In the genomic region with DNA sequence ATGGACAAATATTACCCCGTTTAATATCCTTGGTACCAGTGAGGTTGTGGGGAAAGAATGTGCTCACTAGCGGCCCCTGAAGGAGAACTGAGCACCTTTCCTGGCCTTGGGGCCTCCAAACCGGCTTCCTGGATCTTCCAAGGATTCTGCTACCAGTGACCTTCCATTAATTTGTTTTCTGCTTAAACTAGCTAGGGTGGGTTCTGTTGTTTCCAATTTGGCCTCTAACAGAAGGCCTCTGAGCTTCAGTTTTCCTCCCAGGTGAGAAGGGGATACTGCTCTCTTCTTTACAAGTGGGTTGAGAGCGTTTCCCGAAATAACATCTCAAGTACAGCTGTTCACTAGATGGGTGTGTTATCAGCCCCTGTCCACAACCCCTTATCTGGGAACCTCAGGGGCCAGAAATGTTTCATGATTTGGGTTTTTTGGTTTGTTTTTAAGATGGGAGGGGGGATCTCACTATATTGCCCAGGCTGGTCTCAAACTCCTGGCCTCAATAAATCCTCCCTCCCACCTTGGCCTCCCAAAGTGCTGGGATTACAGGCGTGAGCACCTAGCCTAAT, we compare ENCODE assay signal across 14 cellular contexts. TPM values are rescaled to one million over a fixed set of nuclear protein-coding genes. Genes with fewer than 3 reads are reported as not detected.
DNase-seq lines count a peak whose midpoint lies in the region; ATAC-seq and TF ChIP-seq lines count a peak whose summit lies in the region.
"Had no signal": no experiment of that assay in that cellular context is flagged by ENCODE, and none has a peak within 500 bp of the region (broad histone marks: within the 10 kb centered on the region; RNA-seq: fewer than 3 reads in every experiment).

No MANE protein-coding gene starts in this region.

- DNase-seq in HFF-Myc (ENCODE audit: extremely low read depth, low read depth), result no peak
- DNase-seq in astrocyte of the cerebellum (ENCODE audit: low read depth), result no peak
- DNase-seq in kidney epithelial cell (ENCODE audit: low read depth), result no peak
- DNase-seq in medulla oblongata (ENCODE audit: extremely low spot score), result no peak
- no peak for DNase-seq in NCI-H2081 treated with DMSO at 0.1 percent for 48 hours (lab: John Stamatoyannopoulos, UW)
- DNase-seq in GF-D8 (lab: John Stamatoyannopoulos, UW), result no peak
- DNase-seq: CD4-positive, CD25-positive, alpha-beta regulatory T cell; glutamatergic neuron; left ventricle myocardium superior; nucleus accumbens; T-helper 17 cell had no signal

- H3K36me3 ChIP-seq in BLaER1 treated with 17β-estradiol and CSF1 and Interleukin-3, amounts not matched to agents 10 nM and 100 nM, result no peaks in the 10 kb centered on the region
- no peaks in the 10 kb centered on the region for H3K36me3 ChIP-seq in kidney epithelial cell (ENCODE audit: control insufficient read depth, insufficient read depth, low read length)

- H4K20me1 ChIP-seq in BLaER1 treated with 17β-estradiol and CSF1 and Interleukin-3, amounts not matched to agents 10 nM and 100 nM, result no peaks in the 10 kb centered on the region

- H3K27ac ChIP-seq in BLaER1 treated with 17β-estradiol and CSF1 and Interleukin-3, amounts not matched to agents 10 nM and 100 nM, result peak overlapping the region in 9 of 11 experiments; percentile 36 to 99 (median 96); a peak in 17 of 22 replicates

- H3K9ac ChIP-seq in BLaER1 treated with 17β-estradiol and CSF1 and Interleukin-3, amounts not matched to agents 10 nM and 100 nM, result peak overlapping the region in 2 of 11 experiments; percentile 24 to 33; a peak in 4 of 22 replicates

- peak; percentile 44 for TF ChIP-seq CTCF in HFF-Myc (IDR thresholded peaks at IDR 0.05; ENCODE audit: low read depth, low read length, missing control alignments)
- TF ChIP-seq CTCF in astrocyte of the cerebellum (IDR thresholded peaks at IDR 0.05; ENCODE audit: low read depth, low read length, missing control alignments), result peak; percentile 36
- TF ChIP-seq CTCF in kidney epithelial cell (IDR thresholded peaks at IDR 0.05; ENCODE audit: insufficient read depth, low read length, poor library complexity, severe bottlenecking), result peak; percentile 30

- H3K9me3 ChIP-seq in BLaER1 treated with 17β-estradiol and CSF1 and Interleukin-3, amounts not matched to agents 10 nM and 100 nM (replicated peaks in 1 of 11), result no peaks in the 10 kb centered on the region

- no peak overlapping the region for H3K4me3 ChIP-seq in BLaER1 treated with 17β-estradiol and CSF1 and Interleukin-3, amounts not matched to agents 10 nM and 100 nM
- H3K4me3 ChIP-seq in HFF-Myc (replicated peaks; ENCODE audit: low read depth, low read length) (no peak overlapping the region), astrocyte of the cerebellum (ENCODE audit: low read depth, low read length) (no peak overlapping the region), kidney epithelial cell (ENCODE audit: low read depth, low read length) (no peak overlapping the region)

- no peak for ATAC-seq in GM18511 (IDR thresholded peaks at IDR 0.05; ENCODE audit: unreplicated experiment)
- ATAC-seq: activated naive CD4-positive, alpha-beta T cell treated with anti-CD3 and anti-CD28 coated beads, Interleukin-2, amount 50 U/mL, for 72 hours; left ventricle myocardium superior; T-helper 17 cell had no signal

- H3K4me2 ChIP-seq in BLaER1 treated with 17β-estradiol and CSF1 and Interleukin-3, amounts not matched to agents 10 nM and 100 nM, result peak overlapping the region in 6 of 11 experiments; percentile 50 to 97 (median 80); a peak in 10 of 22 replicates

- peaks cover 36 to 100% (median 84%) of the 10 kb centered on the region in 10 experiments for H3K4me1 ChIP-seq in BLaER1 treated with 17β-estradiol and CSF1 and Interleukin-3, amounts not matched to agents 10 nM and 100 nM

- in situ Hi-C loops in astrocyte of the cerebellum (cut with HindIII; ENCODE audit: low sequenced_read_pairs), result no loop called here

- no peaks in the 10 kb centered on the region for H3K27me3 ChIP-seq in BLaER1 treated with 17β-estradiol and CSF1 and Interleukin-3, amounts not matched to agents 10 nM and 100 nM
- H3K27me3 ChIP-seq in kidney epithelial cell (ENCODE audit: control insufficient read depth, insufficient read depth, low read length), result no peaks in the 10 kb centered on the region

RNA-seq across cellular contexts. Expression of a gene that starts 16.9 kb away (rescaled TPM):
- total RNA-seq in kidney epithelial cell, result 64.1 and 66.5 TPM in 2 replicates
